Comparison of ENCODE assay signal across 1 cellular context in the genomic region with DNA sequence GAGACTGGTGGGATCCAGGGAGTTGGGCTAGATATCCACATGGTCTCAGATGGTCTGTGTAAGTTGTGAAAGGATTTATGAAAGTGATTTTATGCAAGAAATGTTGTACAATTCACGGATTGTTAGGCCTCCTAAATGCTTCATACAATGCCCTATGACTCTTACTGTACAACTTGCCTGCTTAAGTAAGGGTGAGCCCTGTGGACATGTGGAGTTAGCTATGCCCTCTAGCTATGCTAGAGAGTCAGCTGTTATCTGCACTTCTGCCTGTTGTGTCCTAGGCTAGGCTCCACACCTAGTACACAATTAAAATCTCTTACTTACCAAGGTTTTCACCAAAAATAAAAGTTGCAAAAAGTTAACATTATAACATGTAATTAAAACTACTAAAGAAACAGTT.
TF ChIP-seq lines count a peak whose summit lies in the region.

No MANE protein-coding gene starts in this region.

TF ChIP-seq in HepG2, 621 proteins besides CTCF, POLR2A, EP300 and RAD21:
- peak; percentile 28; the same call in 1 of the 2 replicates for TF ChIP-seq SAP130 (CRISPR knock-in tag; IDR thresholded peaks at IDR 0.05; ENCODE audit: low read depth)
- TF ChIP-seq, protein P1, sequence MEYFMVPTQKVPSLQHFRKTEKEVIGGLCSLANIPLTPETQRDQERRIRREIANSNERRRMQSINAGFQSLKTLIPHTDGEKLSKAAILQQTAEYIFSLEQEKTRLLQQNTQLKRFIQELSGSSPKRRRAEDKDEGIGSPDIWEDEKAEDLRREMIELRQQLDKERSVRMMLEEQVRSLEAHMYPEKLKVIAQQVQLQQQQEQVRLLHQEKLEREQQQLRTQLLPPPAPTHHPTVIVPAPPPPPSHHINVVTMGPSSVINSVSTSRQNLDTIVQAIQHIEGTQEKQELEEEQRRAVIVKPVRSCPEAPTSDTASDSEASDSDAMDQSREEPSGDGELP (IDR thresholded peaks at IDR 0.05; ENCODE audit: borderline replicate concordance, low read depth), result peak; percentile 52; the same call in 1 of the 2 replicates
- no peak for TF ChIP-seq SRSF4 (IDR thresholded peaks at IDR 0.05; ENCODE audit: low read depth, low read length, poor library complexity, severe bottlenecking)
- no peak for TF ChIP-seq MAFG (CRISPR knock-in tag; IDR thresholded peaks at IDR 0.05)
- TF ChIP-seq ZNF746 (CRISPR knock-in tag; IDR thresholded peaks at IDR 0.05), result no peak
- TF ChIP-seq PLSCR1 (CRISPR knock-in tag; IDR thresholded peaks at IDR 0.05; ENCODE audit: borderline replicate concordance), result no peak
- TF ChIP-seq ZNF704 (CRISPR knock-in tag; IDR thresholded peaks at IDR 0.05; ENCODE audit: borderline replicate concordance), result no peak
- TF ChIP-seq CREB1 (IDR thresholded peaks at IDR 0.05), result no peak
- 0 out of 2 replicates have a peak, but pooled peaks have one; percentile 25 for TF ChIP-seq CREB1 (CRISPR knock-in tag; IDR thresholded peaks at IDR 0.05)
